14 cellular contexts compared by ENCODE assay signal in genomic region chr14:93708311-93708734, GRCh38.
"Had no signal": no experiment of that assay in that cellular context is flagged by ENCODE, and none has a peak within 500 bp of the region (broad histone marks: within the 10 kb centered on the region; RNA-seq: fewer than 3 reads in every experiment).

No MANE protein-coding gene starts in this region.

- H3K27me3 ChIP-seq: colonic mucosa, hepatocyte, upper lobe of left lung had no signal

- H2AFZ ChIP-seq: hepatocyte had no signal

- H3K9me3 ChIP-seq: colonic mucosa, gastrocnemius medialis, upper lobe of left lung had no signal

- DNase-seq: activated CD4-positive, alpha-beta memory T cell treated with anti-CD3 and anti-CD28 coated beads for 36 hours; activated CD4-positive, alpha-beta T cell treated with anti-CD3 and anti-CD28 coated beads for 1 hour; activated naive CD4-positive, alpha-beta T cell treated with Interleukin-2 at 50 U/mL for 16 hours; activated naive CD8-positive, alpha-beta T cell treated with anti-CD3 and anti-CD28 coated beads, Interleukin-2, amount 50 U/mL, for 24 hours; colonic mucosa; effector CD4-positive, alpha-beta T cell; gastrocnemius medialis; kidney glomerular epithelial cell; naive thymus-derived CD4-positive, alpha-beta T cell; nucleus accumbens; upper lobe of left lung had no signal

- ATAC-seq: activated naive CD8-positive, alpha-beta T cell treated with anti-CD3 and anti-CD28 coated beads, Interleukin-2, amount 50 U/mL, for 24 hours; gastrocnemius medialis; naive thymus-derived CD4-positive, alpha-beta T cell; sciatic nerve had no signal

- H3K79me2 ChIP-seq: hepatocyte had no signal

- FAIRE-seq: astrocyte had no signal

- H3K4me1 ChIP-seq: colonic mucosa, gastrocnemius medialis, upper lobe of left lung had no signal

- H3K27ac ChIP-seq: colonic mucosa, gastrocnemius medialis, hepatocyte, upper lobe of left lung had no signal

- H3K4me3 ChIP-seq: colonic mucosa, gastrocnemius medialis, hepatocyte, upper lobe of left lung had no signal

- H3K36me3 ChIP-seq: colonic mucosa, gastrocnemius medialis, upper lobe of left lung had no signal

- H3K4me2 ChIP-seq: hepatocyte had no signal
